Comparison of ENCODE assay signal across 15 cellular contexts in genomic region chr15:34099914-34100313, GRCh38. TPM values are rescaled to one million over a fixed set of nuclear protein-coding genes. Genes with fewer than 3 reads are reported as not detected.
DNase-seq lines count a peak whose midpoint lies in the region; ATAC-seq and TF ChIP-seq lines count a peak whose summit lies in the region.
"Had no signal": no experiment of that assay in that cellular context is flagged by ENCODE, and none has a peak within 500 bp of the region (broad histone marks: within the 10 kb centered on the region; RNA-seq: fewer than 3 reads in every experiment).

No MANE protein-coding gene starts in this region.

- H3K18ac ChIP-seq in trophoblast cell (ENCODE audit: low read length) = no peak overlapping the region

- peak overlapping the region in 8 of 11 experiments; percentile 88 to 96 (median 92); a peak in 10 of 22 replicates for H3K9ac ChIP-seq in BLaER1 treated with 17β-estradiol and CSF1 and Interleukin-3, amounts not matched to agents 10 nM and 100 nM
- no peak overlapping the region for H3K9ac ChIP-seq in trophoblast cell (ENCODE audit: low read length)

- peaks cover 4% of the 10 kb centered on the region for H3K79me1 ChIP-seq in trophoblast cell (ENCODE audit: low read length)

- TF ChIP-seq POLR2A in tibial nerve (IDR thresholded peaks at IDR 0.05) = no peak

- peaks cover 18 to 27% (median 22%) of the 10 kb centered on the region in 10 experiments for H3K4me1 ChIP-seq in BLaER1 treated with 17β-estradiol and CSF1 and Interleukin-3, amounts not matched to agents 10 nM and 100 nM
- H3K4me1 ChIP-seq in GM23338 (ENCODE audit: insufficient read depth) (peaks cover 9% of the 10 kb centered on the region; the same call in 1 of the 2 replicates), tibial nerve (peaks cover 0 to 42% (median 18%) of the 10 kb centered on the region in 4 donors), trophoblast cell (ENCODE audit: control insufficient read depth in 1 of 2, insufficient read depth in 2 of 2, low read length in 2 of 2) (peaks cover 0 to 3% of the 10 kb centered on the region in 2 experiments)
- peaks cover 16 to 27% of the 10 kb centered on the region in 2 donors for H3K4me1 ChIP-seq in naive thymus-derived CD4-positive, alpha-beta T cell (ENCODE audit: control insufficient read depth in 2 of 2, insufficient read depth in 2 of 2, low read length in 2 of 2)

- DNase-seq in GM23338 (ENCODE audit: low spot score) = no peak
- no peak for DNase-seq in naive thymus-derived CD4-positive, alpha-beta T cell
- no peak for DNase-seq in tibial nerve (ENCODE audit: low spot score in 2 of 2)
- DNase-seq in GM10248 (ENCODE audit: extremely low spot score) = no peak
- no peak for DNase-seq in trophoblast cell
- no peak for DNase-seq in WERI-Rb-1
- DNase-seq: activated CD8-positive, alpha-beta memory T cell treated with anti-CD3 and anti-CD28 coated beads, Interleukin-2, amount 50 U/mL, for 4 hours; central memory CD4-positive, alpha-beta T cell; NCI-H1436; NCI-H82; stimulated activated CD4-positive, alpha-beta T cell treated with anti-CD3 and anti-CD28 coated beads, Interleukin-12 subunit alpha, Interleukin-12 subunit beta, amount 100 ng/mL, for 4 hours; stimulated activated CD8-positive, alpha-beta memory T cell treated with anti-CD3 and anti-CD28 coated beads, Interleukin-4, amount 100 ng/mL, for 48 hours had no signal

- H4K12ac ChIP-seq in trophoblast cell (ENCODE audit: low read depth, low read length) = no peak overlapping the region

- no peak overlapping the region for H2BK5ac ChIP-seq in trophoblast cell (ENCODE audit: low read depth, low read length, poor library complexity)

- H4K20me1 ChIP-seq in BLaER1 treated with 17β-estradiol and CSF1 and Interleukin-3, amounts not matched to agents 10 nM and 100 nM = peaks cover 0 to 45% (median 8%) of the 10 kb centered on the region in 11 experiments; a peak in 10 of 22 replicates
- no peaks in the 10 kb centered on the region for H4K20me1 ChIP-seq in GM23338 (replicated peaks; ENCODE audit: insufficient read depth)

- peaks cover 55% of the 10 kb centered on the region for H3K79me2 ChIP-seq in GM23338 (replicated peaks; ENCODE audit: insufficient read depth)
- H3K79me2 ChIP-seq in trophoblast cell (ENCODE audit: control insufficient read depth, insufficient read depth, low read length, poor library complexity) = peaks cover 9% of the 10 kb centered on the region

- H3K27me3 Mint-ChIP-seq in GM23338 (ENCODE audit: insufficient read depth, low read depth, poor library complexity) = peaks cover 12% of the 10 kb centered on the region
- H3K27me3 Mint-ChIP-seq in activated T-helper 17 cell treated with anti-CD3 and anti-CD28 coated beads, Interleukin-2, amount 50 U/mL, for 72 hours = no peaks in the 10 kb centered on the region
- H3K27me3 Mint-ChIP-seq in naive thymus-derived CD4-positive, alpha-beta T cell = peaks cover 0 to 3% (median 0%) of the 10 kb centered on the region in 5 donors

- no peak overlapping the region for H3K4ac ChIP-seq in trophoblast cell (ENCODE audit: low read depth, low read length)

- TF ChIP-seq CTCF in GM23338 (conservative IDR thresholded peaks at IDR 0.05; ENCODE audit: low read depth in 2 of 2) (no peak), tibial nerve (IDR thresholded peaks at IDR 0.05) (no peak), GM10248 (IDR thresholded peaks at IDR 0.05; ENCODE audit: control extremely low read depth, extremely low read depth, low read depth, missing control alignments) (no peak), WERI-Rb-1 (IDR thresholded peaks at IDR 0.05; ENCODE audit: low read depth, low read length) (no peak)

- peaks cover 4% of the 10 kb centered on the region; the same call in 2 of the 3 replicates for H3K9me3 Mint-ChIP-seq in GM23338
- H3K9me3 Mint-ChIP-seq in activated T-helper 17 cell treated with anti-CD3 and anti-CD28 coated beads, Interleukin-2, amount 50 U/mL, for 72 hours = no peaks in the 10 kb centered on the region
- H3K9me3 Mint-ChIP-seq in naive thymus-derived CD4-positive, alpha-beta T cell = peaks cover 0 to 24% (median 6%) of the 10 kb centered on the region in 11 donors

- no peak overlapping the region for H3K27ac ChIP-seq in BLaER1 treated with 17β-estradiol and CSF1 and Interleukin-3, amounts not matched to agents 10 nM and 100 nM
- H3K27ac ChIP-seq in GM23338 (ENCODE audit: low read depth) (no peak overlapping the region), tibial nerve (no peak overlapping the region), trophoblast cell (ENCODE audit: low read depth, low read length) (no peak overlapping the region), WERI-Rb-1 (no peak overlapping the region)
- H3K27ac ChIP-seq in naive thymus-derived CD4-positive, alpha-beta T cell (ENCODE audit: low read depth, low read length) = peak overlapping the region; percentile 96

- H3K9me3 ChIP-seq in BLaER1 treated with 17β-estradiol and CSF1 and Interleukin-3, amounts not matched to agents 10 nM and 100 nM (replicated peaks in 1 of 11) = peaks cover 0 to 20% (median 16%) of the 10 kb centered on the region in 11 experiments; a peak in 16 of 22 replicates
- H3K9me3 ChIP-seq in naive thymus-derived CD4-positive, alpha-beta T cell (ENCODE audit: control insufficient read depth in 2 of 3, low read length in 3 of 3) = no peaks in the 10 kb centered on the region
- no peaks in the 10 kb centered on the region for H3K9me3 ChIP-seq in tibial nerve
- H3K9me3 ChIP-seq in trophoblast cell (ENCODE audit: insufficient read depth, low read depth, low read length) = peaks cover 1% of the 10 kb centered on the region
- no peaks in the 10 kb centered on the region for H3K9me3 ChIP-seq in WERI-Rb-1 (ENCODE audit: severe bottlenecking)

- ATAC-seq in GM23338 = no peak
- ATAC-seq in activated T-helper 17 cell treated with anti-CD3 and anti-CD28 coated beads, Interleukin-2, amount 50 U/mL, for 72 hours (replicated peaks) = no peak
- no peak for ATAC-seq in naive thymus-derived CD4-positive, alpha-beta T cell
- ATAC-seq: esophagus mucosa had no signal

- no peaks in the 10 kb centered on the region for H3K9me2 ChIP-seq in GM23338 (ENCODE audit: insufficient read depth)

- H2AFZ ChIP-seq in GM23338 (no peak overlapping the region), trophoblast cell (ENCODE audit: insufficient read depth, low read length, poor library complexity) (no peak overlapping the region)

- H3K27ac Mint-ChIP-seq in GM23338 = no peak overlapping the region
- H3K27ac Mint-ChIP-seq in activated T-helper 17 cell treated with anti-CD3 and anti-CD28 coated beads, Interleukin-2, amount 50 U/mL, for 72 hours = peak overlapping the region; percentile 29
- peak overlapping the region in 7 of 9 donors; percentile 26 to 75 (median 36) for H3K27ac Mint-ChIP-seq in naive thymus-derived CD4-positive, alpha-beta T cell

- no peak overlapping the region for H2AK5ac ChIP-seq in trophoblast cell (ENCODE audit: low read length)

- peaks cover 4% of the 10 kb centered on the region; the same call in 2 of the 3 replicates for H3K4me1 Mint-ChIP-seq in GM23338
- H3K4me1 Mint-ChIP-seq in activated T-helper 17 cell treated with anti-CD3 and anti-CD28 coated beads, Interleukin-2, amount 50 U/mL, for 72 hours = peaks cover 14% of the 10 kb centered on the region
- H3K4me1 Mint-ChIP-seq in naive thymus-derived CD4-positive, alpha-beta T cell = peaks cover 15 to 60% (median 48%) of the 10 kb centered on the region in 7 donors

- 92 to 96% methylated on average over 5 of the region's 5 CpGs for WGBS in tibial nerve, 2 donors
- no CpG with 5 or more reads among the region's 5 CpGs for WGBS in trophoblast cell (ENCODE audit: extremely low coverage, insufficient coverage, insufficient read length)

- peaks cover 14 to 34% (median 22%) of the 10 kb centered on the region in 11 experiments for H3K36me3 ChIP-seq in BLaER1 treated with 17β-estradiol and CSF1 and Interleukin-3, amounts not matched to agents 10 nM and 100 nM
- H3K36me3 ChIP-seq in GM23338 (ENCODE audit: insufficient read depth) (no peaks in the 10 kb centered on the region; the same call in 1 of the 2 replicates), tibial nerve (peaks cover 0 to 18% (median 0%) of the 10 kb centered on the region in 3 donors), trophoblast cell (ENCODE audit: control insufficient read depth in 1 of 2, insufficient read depth in 2 of 2, low read length in 2 of 2) (peaks cover 0 to 2% of the 10 kb centered on the region in 2 experiments), WERI-Rb-1 (peaks cover 11% of the 10 kb centered on the region)
- peaks cover 0 to 9% (median 4%) of the 10 kb centered on the region in 3 experiments for H3K36me3 ChIP-seq in naive thymus-derived CD4-positive, alpha-beta T cell (ENCODE audit: control insufficient read depth in 2 of 3, insufficient read depth in 3 of 3, low read length in 3 of 3)

- H3K36me3 Mint-ChIP-seq in GM23338 (ENCODE audit: low read depth) = peaks cover 4% of the 10 kb centered on the region; the same call in 2 of the 3 replicates
- H3K36me3 Mint-ChIP-seq in activated T-helper 17 cell treated with anti-CD3 and anti-CD28 coated beads, Interleukin-2, amount 50 U/mL, for 72 hours (ENCODE audit: low read depth) = peaks cover 42% of the 10 kb centered on the region
- peaks cover 1 to 22% (median 16%) of the 10 kb centered on the region in 5 donors for H3K36me3 Mint-ChIP-seq in naive thymus-derived CD4-positive, alpha-beta T cell

- intact Hi-C loops in naive thymus-derived CD4-positive, alpha-beta T cell (cut with micrococcal nuclease) = loop anchor here in 1 of 2 donors (5.0 kb wide), 2 partner anchors 867 to 1447 kb away; partner anchors contain the start of genes AQR and DPH6

- no peak overlapping the region for H2BK120ac ChIP-seq in trophoblast cell (ENCODE audit: insufficient read depth, low read length, poor library complexity)

- H3K14ac ChIP-seq in trophoblast cell (ENCODE audit: low read length) = no peak overlapping the region

- H3K27me3 ChIP-seq in BLaER1 treated with 17β-estradiol and CSF1 and Interleukin-3, amounts not matched to agents 10 nM and 100 nM = no peaks in the 10 kb centered on the region
- H3K27me3 ChIP-seq in GM23338 (ENCODE audit: insufficient read depth) (no peaks in the 10 kb centered on the region), tibial nerve (no peaks in the 10 kb centered on the region), trophoblast cell (ENCODE audit: insufficient read depth, low read length) (no peaks in the 10 kb centered on the region), WERI-Rb-1 (ENCODE audit: insufficient read depth, low read depth, severe bottlenecking) (no peaks in the 10 kb centered on the region)
- H3K27me3 ChIP-seq in naive thymus-derived CD4-positive, alpha-beta T cell (ENCODE audit: control insufficient read depth in 2 of 2, insufficient read depth in 2 of 2, low read length in 2 of 2) = no peaks in the 10 kb centered on the region

- H4K8ac ChIP-seq in trophoblast cell (ENCODE audit: low read depth, low read length) = no peak overlapping the region

- CTCF ChIA-PET in naive thymus-derived CD4-positive, alpha-beta T cell (lab: Charles Lee) = interaction anchor here (0.7 kb wide), 1 partner anchor 36 kb away, joined by 3 read pairs; no protein-coding TSS in a partner anchor
- CTCF ChIA-PET in GM10248 (lab: Yijun Ruan, JAX) = interaction anchor here (0.7 to 1.7 kb wide), 3 partner anchors 10 to 110 kb away, joined by 3 to 8 read pairs (median 4); partner anchors contain the start of gene KATNBL1

- no peak overlapping the region for H3K23ac ChIP-seq in trophoblast cell (ENCODE audit: low read length)

- H3K4me3 Mint-ChIP-seq in GM23338 = peak overlapping the region; percentile 40; the same call in 1 of the 3 replicates
- peak overlapping the region; percentile 97 for H3K4me3 Mint-ChIP-seq in activated T-helper 17 cell treated with anti-CD3 and anti-CD28 coated beads, Interleukin-2, amount 50 U/mL, for 72 hours
- H3K4me3 Mint-ChIP-seq in naive thymus-derived CD4-positive, alpha-beta T cell = peak overlapping the region; percentile 54 to 100 (median 69)

- no peak for TF ChIP-seq EP300 in tibial nerve (IDR thresholded peaks at IDR 0.05)

- no peak overlapping the region for H4K91ac ChIP-seq in trophoblast cell (ENCODE audit: low read depth, low read length)

- H3K4me3 ChIP-seq in BLaER1 treated with 17β-estradiol and CSF1 and Interleukin-3, amounts not matched to agents 10 nM and 100 nM = peak overlapping the region; percentile 88 to 99 (median 92); a peak in 14 of 20 replicates
- H3K4me3 ChIP-seq in GM23338 = no peak overlapping the region
- H3K4me3 ChIP-seq in naive thymus-derived CD4-positive, alpha-beta T cell (ENCODE audit: low read length) = no peak overlapping the region
- H3K4me3 ChIP-seq in tibial nerve = peak overlapping the region in 1 of 4 donors; percentile 83
- no peak overlapping the region for H3K4me3 ChIP-seq in trophoblast cell (ENCODE audit: low read depth, low read length)
- no peak overlapping the region for H3K4me3 ChIP-seq in WERI-Rb-1 (ENCODE audit: low read depth, low read length)

- H3F3A ChIP-seq in GM23338 (replicated peaks; ENCODE audit: low read depth) = 0 out of 2 replicates have a peak, but pooled peaks cover 3% of the 10 kb centered on the region

- H2BK12ac ChIP-seq in trophoblast cell (ENCODE audit: low read length) = no peak overlapping the region

- POLR2A ChIA-PET in naive thymus-derived CD4-positive, alpha-beta T cell (lab: Charles Lee) = interaction anchor here (0.6 kb wide), 1 partner anchor 11 kb away, joined by 3 read pairs; no protein-coding TSS in a partner anchor
- POLR2A ChIA-PET in GM10248 (lab: Yijun Ruan, JAX) = no interaction called here

- H3K4me2 ChIP-seq in BLaER1 treated with 17β-estradiol and CSF1 and Interleukin-3, amounts not matched to agents 10 nM and 100 nM = peak overlapping the region; percentile 76 to 92 (median 85)
- H3K4me2 ChIP-seq in GM23338 = peak overlapping the region; percentile 90; the same call in 1 of the 2 replicates
- H3K4me2 ChIP-seq in trophoblast cell (ENCODE audit: low read length) = no peak overlapping the region

RNA-seq across cellular contexts. Expression of gene EMC7, which starts 1.7 kb away (rescaled TPM):
- 18.3 and 26.2 TPM in 2 replicates for total RNA-seq in GM23338 (2014; rRNA removed; shearing (Covaris generic))
- polyA plus RNA-seq in GM23338 (2016; fragmentation: Nextera tagmentation; extraction: Ambion mirVana) = 50.0 and 55.1 TPM in 2 replicates
- 10 to 100 TPM; 33.2 to 66.2 TPM for total RNA-seq in activated T-helper 17 cell treated with anti-CD3 and anti-CD28 coated beads, Interleukin-2, amount 50 U/mL, for 72 hours
- 10 to 100 TPM; 30.1 to 65.1 (median 36.9) TPM for total RNA-seq in naive thymus-derived CD4-positive, alpha-beta T cell
- 100 to 1,000 TPM in 1 of 2 donors, 10 to 100 TPM in 1; 95.0 to 112 TPM for polyA plus RNA-seq in naive thymus-derived CD4-positive, alpha-beta T cell
- total RNA-seq in tibial nerve = 10 to 100 TPM; 29.9 to 41.4 (median 34.4) TPM
- 65.5 and 69.9 TPM in 2 replicates for polyA plus RNA-seq in trophoblast cell (2013)

RNA-seq across cellular contexts. Expression of gene PGBD4, which starts 2.0 kb away (rescaled TPM):
- total RNA-seq in GM23338 (2014; rRNA removed; shearing (Covaris generic)) = 0.39 and 0.66 TPM in 2 replicates
- 0.50 and 0.61 TPM in 2 replicates for polyA plus RNA-seq in GM23338 (2016; fragmentation: Nextera tagmentation; extraction: Ambion mirVana)
- 1 to 10 TPM; 2.8 to 2.9 TPM for total RNA-seq in activated T-helper 17 cell treated with anti-CD3 and anti-CD28 coated beads, Interleukin-2, amount 50 U/mL, for 72 hours
- 1 to 10 TPM; 3.2 to 6.5 (median 4.2) TPM for total RNA-seq in naive thymus-derived CD4-positive, alpha-beta T cell
- polyA plus RNA-seq in naive thymus-derived CD4-positive, alpha-beta T cell = 1 to 10 TPM; 1.5 to 2.0 TPM
- 1 to 10 TPM in 3 of 4 donors, under 1 TPM in 1; 0.90 to 2.9 (median 1.9) TPM for total RNA-seq in tibial nerve
- 0.59 and 0.62 TPM in 2 replicates for polyA plus RNA-seq in trophoblast cell (2013)

Comparison
In these comparisons a context has a peak if more than half of its experiments do, and no peak if none do; other contexts are left out.
1. H3K4me3 ChIP-seq: peak in BLaER1 treated with 17β-estradiol and CSF1 and Interleukin-3, amounts not matched to agents 10 nM and 100 nM (10 of 10); none in GM23338 (single experiment), naive thymus-derived CD4-positive, alpha-beta T cell (single experiment), trophoblast cell (single experiment) and WERI-Rb-1 (single experiment).
2. H3K4me3 Mint-ChIP-seq: peak in every context shown above with its lines; median percentile 97 in activated T-helper 17 cell treated with anti-CD3 and anti-CD28 coated beads, Interleukin-2, amount 50 U/mL, for 72 hours; 69 in naive thymus-derived CD4-positive, alpha-beta T cell; 40 in GM23338.